Comparison of ENCODE assay signal across 10 cellular contexts in genomic region chr10:59234814-59235429, GRCh38. TPM values are rescaled to one million over a fixed set of nuclear protein-coding genes. Genes with fewer than 3 reads are reported as not detected.
DNase-seq lines count a peak whose midpoint lies in the region; ATAC-seq and TF ChIP-seq lines count a peak whose summit lies in the region.
"Had no signal": no experiment of that assay in that cellular context is flagged by ENCODE, and none has a peak within 500 bp of the region (broad histone marks: within the 10 kb centered on the region; RNA-seq: fewer than 3 reads in every experiment).

No MANE protein-coding gene starts in this region.

- no peaks in the 10 kb centered on the region for H3K27me3 ChIP-seq in spleen (replicated peaks in 1 of 7)
- H3K27me3 ChIP-seq: SJSA1 had no signal

- BruUV-seq in Calu3 (replicated peaks; lab: Mats Ljungman, UMichigan): no TSS peak

- no peak for TF ChIP-seq POLR2A in spleen (IDR thresholded peaks at IDR 0.05)

- TF ChIP-seq CTCF in Calu3 (IDR thresholded peaks at IDR 0.05; ENCODE audit: unreplicated experiment): peak; percentile 40
- peak; percentile 63 for TF ChIP-seq CTCF in HFF-Myc (IDR thresholded peaks at IDR 0.05; ENCODE audit: low read depth, low read length, missing control alignments)
- TF ChIP-seq CTCF in spleen (IDR thresholded peaks at IDR 0.05 in 8 of 11, conservative IDR thresholded peaks at IDR 0.05 in 3 of 11): peak in 4 of 11 experiments; percentile 6 to 33 (median 28)

- no peak overlapping the region for H3K27ac Mint-ChIP-seq in Calu3 (ENCODE audit: unreplicated experiment)
- H3K27ac Mint-ChIP-seq in activated T-helper 17 cell treated with anti-CD3 and anti-CD28 coated beads, Interleukin-2, amount 50 U/mL, for 72 hours: no peak overlapping the region
- no peak overlapping the region for H3K27ac Mint-ChIP-seq in activated naive CD4-positive, alpha-beta T cell treated with anti-CD3 and anti-CD28 coated beads, Interleukin-2, amount 50 U/mL, for 72 hours
- H3K27ac Mint-ChIP-seq: naive B cell had no signal

- DNase-seq in Calu3 (peak; percentile 54), HFF-Myc (ENCODE audit: extremely low read depth, low read depth) (peak; percentile 27), SW480 (ENCODE audit: low spot score) (peak; percentile 23), iris pigment epithelial cell (ENCODE audit: low read depth) (peak; percentile 50), spleen (no peak)
- no peak for DNase-seq in activated naive CD4-positive, alpha-beta T cell treated with anti-CD3 and anti-CD28 coated beads, Interleukin-2, amount 50 U/mL, for 72 hours (ENCODE audit: low spot score in 2 of 2)
- no peak for DNase-seq in stimulated activated CD4-positive, alpha-beta T cell treated with anti-CD3 and anti-CD28 coated beads, Interleukin-12 subunit alpha, Interleukin-12 subunit beta, amount 100 ng/mL, for 4 hours
- DNase-seq: naive B cell had no signal

- H3K27ac ChIP-seq in spleen: no peak overlapping the region
- H3K27ac ChIP-seq: SJSA1 had no signal

- no peak for ATAC-seq in activated T-helper 17 cell treated with anti-CD3 and anti-CD28 coated beads, Interleukin-2, amount 50 U/mL, for 72 hours (replicated peaks)
- ATAC-seq in activated naive CD4-positive, alpha-beta T cell treated with anti-CD3 and anti-CD28 coated beads, Interleukin-2, amount 50 U/mL, for 72 hours: no peak

- no peak overlapping the region for H3K4me3 Mint-ChIP-seq in Calu3 (ENCODE audit: low read depth, unreplicated experiment)
- no peak overlapping the region for H3K4me3 Mint-ChIP-seq in activated T-helper 17 cell treated with anti-CD3 and anti-CD28 coated beads, Interleukin-2, amount 50 U/mL, for 72 hours
- H3K4me3 Mint-ChIP-seq: naive B cell had no signal

- no peaks in the 10 kb centered on the region for H3K36me3 Mint-ChIP-seq in Calu3 (ENCODE audit: insufficient read depth, unreplicated experiment)
- H3K36me3 Mint-ChIP-seq in activated T-helper 17 cell treated with anti-CD3 and anti-CD28 coated beads, Interleukin-2, amount 50 U/mL, for 72 hours (ENCODE audit: low read depth): no peaks in the 10 kb centered on the region
- no peaks in the 10 kb centered on the region for H3K36me3 Mint-ChIP-seq in activated naive CD4-positive, alpha-beta T cell treated with anti-CD3 and anti-CD28 coated beads, Interleukin-2, amount 50 U/mL, for 72 hours
- H3K36me3 Mint-ChIP-seq: naive B cell had no signal

- no peaks in the 10 kb centered on the region for H3K27me3 Mint-ChIP-seq in Calu3 (ENCODE audit: unreplicated experiment)
- no peaks in the 10 kb centered on the region for H3K27me3 Mint-ChIP-seq in activated T-helper 17 cell treated with anti-CD3 and anti-CD28 coated beads, Interleukin-2, amount 50 U/mL, for 72 hours
- H3K27me3 Mint-ChIP-seq: naive B cell had no signal

- no peaks in the 10 kb centered on the region for H3K36me3 ChIP-seq in spleen
- H3K36me3 ChIP-seq: SJSA1 had no signal

- no peaks in the 10 kb centered on the region for H3K4me1 ChIP-seq in spleen
- H3K4me1 ChIP-seq: SJSA1 had no signal

- no peaks in the 10 kb centered on the region for H3K9me3 Mint-ChIP-seq in Calu3 (ENCODE audit: low read depth, unreplicated experiment)
- H3K9me3 Mint-ChIP-seq in activated T-helper 17 cell treated with anti-CD3 and anti-CD28 coated beads, Interleukin-2, amount 50 U/mL, for 72 hours: no peaks in the 10 kb centered on the region
- peaks cover 0 to 4% of the 10 kb centered on the region in 2 donors for H3K9me3 Mint-ChIP-seq in activated naive CD4-positive, alpha-beta T cell treated with anti-CD3 and anti-CD28 coated beads, Interleukin-2, amount 50 U/mL, for 72 hours

- CTCF ChIA-PET in Calu3 (lab: Charles Lee): no interaction called here

- no peaks in the 10 kb centered on the region for H3K9me3 ChIP-seq in spleen
- H3K9me3 ChIP-seq: SJSA1 had no signal

- intact Hi-C loops in Calu3 (cut with micrococcal nuclease; ENCODE audit: unreplicated experiment) (loop anchor here (5.0 to 10.0 kb wide), 3 partner anchors 453 to 800 kb away; no protein-coding TSS in a partner anchor), spleen (cut with DNase I; ENCODE audit: low total_unique reads) (no loop called here)

- H3K4me1 Mint-ChIP-seq in Calu3 (ENCODE audit: low read depth, unreplicated experiment): no peaks in the 10 kb centered on the region
- no peaks in the 10 kb centered on the region for H3K4me1 Mint-ChIP-seq in activated T-helper 17 cell treated with anti-CD3 and anti-CD28 coated beads, Interleukin-2, amount 50 U/mL, for 72 hours
- H3K4me1 Mint-ChIP-seq: naive B cell had no signal

- H3K4me3 ChIP-seq in HFF-Myc (replicated peaks; ENCODE audit: low read depth, low read length): no peak overlapping the region
- no peak overlapping the region for H3K4me3 ChIP-seq in spleen
- H3K4me3 ChIP-seq: SJSA1 had no signal

RNA-seq across cellular contexts. Expression of gene PHYHIPL, which starts 58.5 kb away (rescaled TPM):
- total RNA-seq in Calu3 (2022): not detected in 2 replicates
- not detected for total RNA-seq in activated T-helper 17 cell treated with anti-CD3 and anti-CD28 coated beads, Interleukin-2, amount 50 U/mL, for 72 hours
- not detected for total RNA-seq in activated naive CD4-positive, alpha-beta T cell treated with anti-CD3 and anti-CD28 coated beads, Interleukin-2, amount 50 U/mL, for 72 hours
- not detected for total RNA-seq in spleen
- under 1 TPM in 2 of 3 donors, not detected in 1; 0.03 to 0.04 TPM for polyA plus RNA-seq in spleen
- total RNA-seq: SJSA1 had no signal

Comparison
In these comparisons a context has a peak if more than half of its experiments do, and no peak if none do; other contexts are left out.
1. DNase-seq: peak in Calu3 (single experiment), HFF-Myc (single experiment), SW480 (single experiment) and iris pigment epithelial cell (single experiment); none in activated naive CD4-positive, alpha-beta T cell treated with anti-CD3 and anti-CD28 coated beads, Interleukin-2, amount 50 U/mL, for 72 hours (0 of 2), stimulated activated CD4-positive, alpha-beta T cell treated with anti-CD3 and anti-CD28 coated beads, Interleukin-12 subunit alpha, Interleukin-12 subunit beta, amount 100 ng/mL, for 4 hours (single experiment) and spleen (single experiment).